8 cellular contexts compared by ENCODE assay signal in the genomic region with DNA sequence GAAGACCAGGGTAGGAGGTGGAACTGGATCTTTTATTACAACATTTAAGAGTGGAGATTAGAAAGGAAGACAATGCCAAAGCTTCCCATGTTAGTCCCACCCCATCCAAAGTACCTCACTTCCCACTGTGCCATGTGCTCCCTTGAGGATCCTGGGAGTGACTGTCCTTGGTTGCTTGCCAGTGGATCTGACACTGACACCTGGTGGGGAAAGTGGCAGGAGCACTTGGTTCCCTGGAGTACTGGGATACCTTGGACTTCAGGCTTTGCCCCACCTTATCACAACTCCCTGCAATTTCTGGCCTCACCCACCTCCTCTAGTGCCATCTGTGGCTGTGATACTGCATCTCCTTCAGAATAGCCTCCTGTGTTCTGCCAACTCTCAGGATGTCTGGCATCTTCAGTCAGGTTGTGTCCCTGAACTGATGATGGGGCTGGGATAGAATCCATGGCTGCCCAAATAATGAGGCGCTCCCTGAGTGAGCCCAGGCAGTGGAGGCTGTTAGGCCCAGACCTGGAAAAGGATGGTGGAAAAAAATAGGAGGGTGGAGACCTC. TPM values are rescaled to one million over a fixed set of nuclear protein-coding genes. Genes with fewer than 3 reads are reported as not detected.
DNase-seq lines count a peak whose midpoint lies in the region; ATAC-seq and TF ChIP-seq lines count a peak whose summit lies in the region.

No MANE protein-coding gene starts in this region.

- H3K36me3 ChIP-seq in Caco-2 (ENCODE audit: control insufficient read depth, insufficient read depth, low read length) = peaks cover 1% of the 10 kb centered on the region; the same call in 1 of the 2 replicates

- H3K4me3 Mint-ChIP-seq in Caco-2 (ENCODE audit: unreplicated experiment) (no peak overlapping the region), neural crest cell (peak overlapping the region; percentile 77)

- intact Hi-C loops in Caco-2 (cut with micrococcal nuclease; ENCODE audit: unreplicated experiment) = no loop called here

- H3K4me1 ChIP-seq in Caco-2 = no peaks in the 10 kb centered on the region

- peak; percentile 54 to 56 for TF ChIP-seq CTCF in Caco-2 (IDR thresholded peaks at IDR 0.05; ENCODE audit: insufficient read depth in 1 of 2, low read depth in 1 of 2, low read length in 1 of 2, severe bottlenecking in 1 of 2, unreplicated experiment in 1 of 2)
- peak; percentile 53 for TF ChIP-seq CTCF in neural crest cell (conservative IDR thresholded peaks at IDR 0.05)

- H3K27ac Mint-ChIP-seq in Caco-2 (ENCODE audit: unreplicated experiment) (no peak overlapping the region), neural crest cell (ENCODE audit: unreplicated experiment) (no peak overlapping the region)

- no peaks in the 10 kb centered on the region for H3K27me3 Mint-ChIP-seq in Caco-2 (ENCODE audit: insufficient read depth, unreplicated experiment)
- peaks cover 22% of the 10 kb centered on the region for H3K27me3 Mint-ChIP-seq in neural crest cell (ENCODE audit: low read depth)

- no peak for ATAC-seq in HG02840 (IDR thresholded peaks at IDR 0.05; ENCODE audit: low FRiP score, unreplicated experiment)
- no peak for ATAC-seq in HG03135 (IDR thresholded peaks at IDR 0.05; ENCODE audit: unreplicated experiment)

- CTCF ChIA-PET in Caco-2 (lab: Charles Lee) = no interaction called here

- no TSS peak for BruUV-seq in Caco-2 (replicated peaks; lab: Mats Ljungman, UMichigan)

- H3K9me3 Mint-ChIP-seq in Caco-2 (ENCODE audit: unreplicated experiment) = no peaks in the 10 kb centered on the region
- no peaks in the 10 kb centered on the region for H3K9me3 Mint-ChIP-seq in neural crest cell

- H3K4me1 Mint-ChIP-seq in Caco-2 (ENCODE audit: low read depth, unreplicated experiment) = no peaks in the 10 kb centered on the region
- H3K4me1 Mint-ChIP-seq in neural crest cell = peaks cover 8% of the 10 kb centered on the region

- H3K36me3 Mint-ChIP-seq in Caco-2 (ENCODE audit: insufficient read depth, unreplicated experiment) (peaks cover 41% of the 10 kb centered on the region), neural crest cell (ENCODE audit: low read depth) (peaks cover 10% of the 10 kb centered on the region)

- DNase-seq in Caco-2 (peak; percentile 66 to 71), HT1080 (ENCODE audit: low read depth) (peak; percentile 64), RKO (ENCODE audit: low spot score) (peak; percentile 79), epithelial cell of prostate (ENCODE audit: low read depth, low spot score) (no peak), neural crest cell (ENCODE audit: low read depth, low spot score) (peak; percentile 14), iPS-NIHi7 (ENCODE audit: extremely low spot score) (no peak)

- POLR2A ChIA-PET in Caco-2 (lab: Charles Lee) = no interaction called here

- H3K4me3 ChIP-seq in Caco-2 (ENCODE audit: low read depth, low read length) = no peak overlapping the region

- H3K27ac ChIP-seq in epithelial cell of prostate = peak overlapping the region; percentile 56

- no peaks in the 10 kb centered on the region for H3K27me3 ChIP-seq in Caco-2 (replicated peaks; ENCODE audit: control insufficient read depth, insufficient read depth, low read length)

- no peaks in the 10 kb centered on the region for H3K9me3 ChIP-seq in Caco-2

RNA-seq across cellular contexts. Expression of a gene that starts 1.3 kb away (rescaled TPM):
- 0.18 TPM in 1 of 2 replicates, not detected in the other for total RNA-seq in Caco-2 (2022)
- total RNA-seq in HT1080 (2014; rRNA removed; shearing (Covaris generic)) = 2.2 and 3.0 TPM in 2 replicates
- polyA plus RNA-seq in HT1080 (2015; cell fraction: cytosol; rRNA removed) = 1.1 and 3.3 TPM in 2 replicates
- 3.3 and 3.7 TPM in 2 replicates for polyA plus RNA-seq in HT1080 (2015; cell fraction: nucleus; rRNA removed)
- 1.3 and 2.7 TPM in 2 replicates for total RNA-seq in neural crest cell

RNA-seq across cellular contexts. Expression of a gene that starts 16.6 kb away (rescaled TPM):
- total RNA-seq in Caco-2 (2022) (816 and 823 TPM in 2 replicates), neural crest cell (578 and 599 TPM in 2 replicates)
- total RNA-seq in HT1080 (2014; rRNA removed; shearing (Covaris generic)) = 319 and 346 TPM in 2 replicates
- polyA plus RNA-seq in HT1080 (2015; cell fraction: cytosol; rRNA removed) = 425 and 437 TPM in 2 replicates
- 191 and 197 TPM in 2 replicates for polyA plus RNA-seq in HT1080 (2015; cell fraction: nucleus; rRNA removed)

RNA-seq across cellular contexts. Expression of a gene that starts 24.5 kb away (rescaled TPM):
- total RNA-seq in Caco-2 (2022) (0.21 and 0.23 TPM in 2 replicates), neural crest cell (0.23 and 0.35 TPM in 2 replicates)
- 0.13 and 0.18 TPM in 2 replicates for total RNA-seq in HT1080 (2014; rRNA removed; shearing (Covaris generic))
- polyA plus RNA-seq in HT1080 (2015; cell fraction: cytosol; rRNA removed) = 0.27 and 0.28 TPM in 2 replicates
- polyA plus RNA-seq in HT1080 (2015; cell fraction: nucleus; rRNA removed) = 0.19 and 0.51 TPM in 2 replicates

RNA-seq across cellular contexts. Expression of a gene that starts 24.9 kb away (rescaled TPM):
- total RNA-seq in Caco-2 (2022) (17.9 and 20.4 TPM in 2 replicates), neural crest cell (12.0 and 19.8 TPM in 2 replicates)
- 19.6 and 26.9 TPM in 2 replicates for total RNA-seq in HT1080 (2014; rRNA removed; shearing (Covaris generic))
- 21.1 and 24.9 TPM in 2 replicates for polyA plus RNA-seq in HT1080 (2015; cell fraction: cytosol; rRNA removed)
- polyA plus RNA-seq in HT1080 (2015; cell fraction: nucleus; rRNA removed) = 12.1 and 15.1 TPM in 2 replicates

RNA-seq across cellular contexts. Expression of a gene that starts 29.2 kb away (rescaled TPM):
- 545 and 548 TPM in 2 replicates for total RNA-seq in Caco-2 (2022)
- 113 and 216 TPM in 2 replicates for total RNA-seq in HT1080 (2014; rRNA removed; shearing (Covaris generic))
- 313 and 359 TPM in 2 replicates for polyA plus RNA-seq in HT1080 (2015; cell fraction: cytosol; rRNA removed)
- polyA plus RNA-seq in HT1080 (2015; cell fraction: nucleus; rRNA removed) = 680 and 734 TPM in 2 replicates
- total RNA-seq in neural crest cell = 342 and 351 TPM in 2 replicates

Comparison
In these comparisons a context has a peak if more than half of its experiments do, and no peak if none do; other contexts are left out.
1. DNase-seq: peak in Caco-2 (2 of 2), HT1080 (single experiment), RKO (single experiment) and neural crest cell (single experiment); none in epithelial cell of prostate (single experiment) and iPS-NIHi7 (single experiment).